8 cellular contexts compared by ENCODE assay signal in genomic region chr3:45553469-45553974, GRCh38. TPM values are rescaled to one million over a fixed set of nuclear protein-coding genes. Genes with fewer than 3 reads are reported as not detected.
A peak's percentile ranks its signal among the peaks of the same experiment; 100 is the strongest.
DNase-seq lines count a peak whose midpoint lies in the region; ATAC-seq, FAIRE-seq and TF ChIP-seq lines count a peak whose summit lies in the region.

No MANE protein-coding gene starts in this region.

- H3K4me1 Mint-ChIP-seq in activated CD4-positive, alpha-beta memory T cell treated with anti-CD3 and anti-CD28 coated beads, Interleukin-2, amount 10 ng/mL, durations not matched to agents 7 days and 5 days = peaks cover 4% of the 10 kb centered on the region

- intact Hi-C loops in body of pancreas (cut with DNase I) (no loop called here), kidney (cut with DNase I) (no loop called here)

- no peak overlapping the region for H3K4me3 Mint-ChIP-seq in activated CD4-positive, alpha-beta memory T cell treated with anti-CD3 and anti-CD28 coated beads, Interleukin-2, amount 10 ng/mL, durations not matched to agents 7 days and 5 days

- H3K9me3 Mint-ChIP-seq in activated CD4-positive, alpha-beta memory T cell treated with anti-CD3 and anti-CD28 coated beads, Interleukin-2, amount 10 ng/mL, durations not matched to agents 7 days and 5 days = no peaks in the 10 kb centered on the region

- H3K9me3 ChIP-seq in body of pancreas (no peaks in the 10 kb centered on the region), lung (ENCODE audit: control insufficient read depth in 2 of 2, insufficient read depth in 1 of 2, low read length in 1 of 2) (peaks cover 0 to 2% of the 10 kb centered on the region in 2 donors), kidney (ENCODE audit: control insufficient read depth in 1 of 2, low read length in 2 of 2) (no peaks in the 10 kb centered on the region)

- H3K27me3 Mint-ChIP-seq in activated CD4-positive, alpha-beta memory T cell treated with anti-CD3 and anti-CD28 coated beads, Interleukin-2, amount 10 ng/mL, durations not matched to agents 7 days and 5 days = no peaks in the 10 kb centered on the region

- H3K9ac ChIP-seq in kidney (ENCODE audit: low read length in 2 of 2) = no peak overlapping the region

- H3K36me3 ChIP-seq in body of pancreas (replicated peaks in 1 of 2; ENCODE audit: insufficient read depth in 1 of 2, low read depth in 2 of 2) (no peaks in the 10 kb centered on the region), lung (ENCODE audit: control insufficient read depth in 2 of 2, insufficient read depth in 2 of 2, low read length in 2 of 2) (no peaks in the 10 kb centered on the region), kidney (ENCODE audit: control insufficient read depth in 1 of 2, insufficient read depth in 2 of 2, low read length in 2 of 2) (peaks cover 0 to 5% of the 10 kb centered on the region in 2 donors)

- H3K4me3 ChIP-seq in body of pancreas (no peak overlapping the region), lung (no peak overlapping the region), kidney (ENCODE audit: low read length in 2 of 2) (no peak overlapping the region)

- peak; percentile 47 for ATAC-seq in GM18861 (IDR thresholded peaks at IDR 0.05; ENCODE audit: unreplicated experiment)
- peak; percentile 60 for ATAC-seq in body of pancreas
- peak; percentile 37 for ATAC-seq in lung (ENCODE audit: insufficient read depth, low FRiP score)
- no peak for ATAC-seq in HG03460 (IDR thresholded peaks at IDR 0.05; ENCODE audit: unreplicated experiment)

- no peak for TF ChIP-seq POLR2A in body of pancreas (IDR thresholded peaks at IDR 0.05)

- no peak for FAIRE-seq in kidney (lab: Jason Lieb, UNC)

- no peak overlapping the region for H3K27ac Mint-ChIP-seq in activated CD4-positive, alpha-beta memory T cell treated with anti-CD3 and anti-CD28 coated beads, Interleukin-2, amount 10 ng/mL, durations not matched to agents 7 days and 5 days

- TF ChIP-seq CTCF in body of pancreas (IDR thresholded peaks at IDR 0.05) = no peak
- TF ChIP-seq CTCF in lung (IDR thresholded peaks at IDR 0.05; ENCODE audit: control extremely low read depth, extremely low read depth) = no peak
- no peak for TF ChIP-seq CTCF in kidney (IDR thresholded peaks at IDR 0.05; ENCODE audit: borderline replicate concordance, extremely low read depth, insufficient read depth)

- POLR2A ChIA-PET in activated CD4-positive, alpha-beta memory T cell treated with anti-CD3 and anti-CD28 coated beads, Interleukin-2, amount 10 ng/mL, durations not matched to agents 7 days and 5 days (lab: Charles Lee) = no interaction called here

- H3K27ac ChIP-seq in body of pancreas (peak overlapping the region in 3 of 4 donors; percentile 2 to 61 (median 43)), lung (ENCODE audit: low read depth in 1 of 2, low read length in 1 of 2) (peak overlapping the region; percentile 78 to 84), kidney (ENCODE audit: low read depth in 2 of 2, low read length in 2 of 2) (no peak overlapping the region)

- CTCF ChIA-PET in activated CD4-positive, alpha-beta memory T cell treated with anti-CD3 and anti-CD28 coated beads, Interleukin-2, amount 10 ng/mL, durations not matched to agents 7 days and 5 days (lab: Charles Lee) = no interaction called here

- no peaks in the 10 kb centered on the region for H3K27me3 ChIP-seq in body of pancreas
- no peaks in the 10 kb centered on the region for H3K27me3 ChIP-seq in lung (ENCODE audit: control insufficient read depth, insufficient read depth)

- WGBS in body of pancreas, 2 donors = 9 to 11% methylated on average over 5 to 6 of the region's 6 CpGs
- 7 to 26% methylated on average over 6 of the region's 6 CpGs for WGBS in lung, 2 donors

- no peaks in the 10 kb centered on the region for H3K36me3 Mint-ChIP-seq in activated CD4-positive, alpha-beta memory T cell treated with anti-CD3 and anti-CD28 coated beads, Interleukin-2, amount 10 ng/mL, durations not matched to agents 7 days and 5 days (ENCODE audit: low read depth)

- H3K4me1 ChIP-seq in body of pancreas (peaks cover 10% of the 10 kb centered on the region), lung (ENCODE audit: control insufficient read depth in 2 of 2, insufficient read depth in 2 of 2, low read length in 2 of 2) (peaks cover 24 to 27% of the 10 kb centered on the region in 2 donors), kidney (ENCODE audit: control insufficient read depth in 1 of 2, insufficient read depth in 1 of 2, low read depth in 1 of 2, low read length in 2 of 2) (peaks cover 5 to 14% of the 10 kb centered on the region in 2 donors)

- DNase-seq in MV-4-11 (lab: John Stamatoyannopoulos, UW) (peak; percentile 77), body of pancreas (peak in 3 of 4 donors; percentile 48 to 74 (median 53)), lung (ENCODE audit: low spot score) (no peak), kidney (no peak), activated gamma-delta T cell treated with Interleukin-2 at 50 U/mL for 16 hours (no peak)
- DNase-seq in activated CD4-positive, alpha-beta memory T cell treated with anti-CD3 and anti-CD28 coated beads, Interleukin-2, amount 10 ng/mL, durations not matched to agents 7 days and 5 days = no peak

RNA-seq across cellular contexts. Expression of gene LIMD1, which starts 41.0 kb away (rescaled TPM):
- total RNA-seq in body of pancreas (10 to 100 TPM; 22.8 to 32.6 TPM), lung (100 to 1,000 TPM in 1 of 2 donors, 10 to 100 TPM in 1; 70.0 to 123 TPM), kidney (36.3 TPM)
- polyA plus RNA-seq in lung (10 to 100 TPM in 1 of 2 donors, 1 to 10 TPM in 1; 9.3 to 18.5 TPM), kidney (ENCODE audit: insufficient read depth, low read depth, low replicate concordance) (3.1 TPM)
- 10 to 100 TPM; 39.9 to 41.0 TPM for total RNA-seq in activated CD4-positive, alpha-beta memory T cell treated with anti-CD3 and anti-CD28 coated beads, Interleukin-2, amount 10 ng/mL, durations not matched to agents 7 days and 5 days

Comparison
In these comparisons a context has a peak if more than half of its experiments do, and no peak if none do; other contexts are left out.
1. DNase-seq: peak in MV-4-11 (single experiment) and body of pancreas (3 of 4); none in lung (single experiment), kidney (single experiment), activated gamma-delta T cell treated with Interleukin-2 at 50 U/mL for 16 hours (single experiment) and activated CD4-positive, alpha-beta memory T cell treated with anti-CD3 and anti-CD28 coated beads, Interleukin-2, amount 10 ng/mL, durations not matched to agents 7 days and 5 days (single experiment).
2. H3K27ac ChIP-seq: peak in body of pancreas (3 of 4) and lung (2 of 2); none in kidney (0 of 2).